Comparison of ENCODE assay signal across 2 cellular contexts in genomic region chr17:81392909-81393654, GRCh38.
TF ChIP-seq lines count a peak whose summit lies in the region.

No MANE protein-coding gene starts in this region.

TF ChIP-seq in K562, 482 proteins besides CTCF, POLR2A, EP300 and RAD21 (continued from another document and continues in another):
- TF ChIP-seq GTF2F1 (IDR thresholded peaks at IDR 0.05; ENCODE audit: low read depth, low read length) (no peak), MYNN (IDR thresholded peaks at IDR 0.05) (no peak), MYNN (CRISPR knock-in tag; IDR thresholded peaks at IDR 0.05) (no peak), CREB1 (IDR thresholded peaks at IDR 0.05) (no peak), CREB1 (CRISPR knock-in tag; IDR thresholded peaks at IDR 0.05) (no peak), KHSRP (IDR thresholded peaks at IDR 0.05) (no peak), UBTF (IDR thresholded peaks at IDR 0.05; ENCODE audit: borderline replicate concordance in 1 of 2, low read depth in 2 of 2, low read length in 2 of 2) (0 out of 4 replicates have a peak, but pooled peaks of 1 of the 2 experiments have one; percentile 30), PHTF2 (CRISPR knock-in tag; IDR thresholded peaks at IDR 0.05) (no peak), U2AF1 (optimal IDR thresholded peaks at IDR 0.05; ENCODE audit: low read depth, low read length) (peak; percentile 9), KDM2B (CRISPR knock-in tag; IDR thresholded peaks at IDR 0.05) (0 out of 2 replicates have a peak, but pooled peaks have one; percentile 6), ZBTB40 (IDR thresholded peaks at IDR 0.05) (0 out of 2 replicates have a peak, but pooled peaks have one; percentile 13), ZBTB40 (CRISPR knock-in tag; IDR thresholded peaks at IDR 0.05) (peak; percentile 34; the same call in 1 of the 2 replicates), SRF (CRISPR knock-in tag; IDR thresholded peaks at IDR 0.05) (no peak), ZNF408 (CRISPR knock-in tag; IDR thresholded peaks at IDR 0.05; ENCODE audit: low read depth) (no peak), USF1 (CRISPR knock-in tag; IDR thresholded peaks at IDR 0.05) (no peak), ZBTB17 (CRISPR knock-in tag; IDR thresholded peaks at IDR 0.05) (no peak), POLR2G (IDR thresholded peaks at IDR 0.05; ENCODE audit: low read depth, low read length) (peak; percentile 30; the same call in 1 of the 2 replicates), HEY1 (CRISPR knock-in tag; IDR thresholded peaks at IDR 0.05; ENCODE audit: borderline replicate concordance) (no peak), RBFOX2 (IDR thresholded peaks at IDR 0.05; ENCODE audit: low read depth, low read length) (peak; percentile 47)

TF ChIP-seq in HepG2, 621 proteins besides CTCF, POLR2A, EP300 and RAD21 (continued from another document):
- TF ChIP-seq MLX (CRISPR knock-in tag; IDR thresholded peaks at IDR 0.05) (no peak), ZNF674 (CRISPR knock-in tag; IDR thresholded peaks at IDR 0.05; ENCODE audit: low read depth) (no peak), NFAT5 (CRISPR knock-in tag; IDR thresholded peaks at IDR 0.05) (peak; percentile 58; the same call in 1 of the 2 replicates), FUBP1 (CRISPR knock-in tag; IDR thresholded peaks at IDR 0.05; ENCODE audit: borderline replicate concordance) (no peak), ZBTB7B (CRISPR knock-in tag; IDR thresholded peaks at IDR 0.05) (0 out of 2 replicates have a peak, but pooled peaks have one; percentile 26), ATF1 (CRISPR knock-in tag; IDR thresholded peaks at IDR 0.05) (no peak), THAP7 (CRISPR knock-in tag; IDR thresholded peaks at IDR 0.05) (no peak)
